14 cellular contexts compared by ENCODE assay signal in genomic region chr3:167738037-167738436, GRCh38.
"Had no signal": no experiment of that assay in that cellular context is flagged by ENCODE, and none has a peak within 500 bp of the region (broad histone marks: within the 10 kb centered on the region; RNA-seq: fewer than 3 reads in every experiment).

No MANE protein-coding gene starts in this region.

- FAIRE-seq: small intestine had no signal

- H2AFZ ChIP-seq: hepatocyte had no signal

- H3K9me3 ChIP-seq: esophagus squamous epithelium, gastroesophageal sphincter, right atrium auricular region, tibial artery, upper lobe of right lung, vagina had no signal

- H3K36me3 ChIP-seq: esophagus squamous epithelium, gastroesophageal sphincter, right atrium auricular region, tibial artery, upper lobe of right lung, vagina had no signal

- DNase-seq: esophagus squamous epithelium; foreskin fibroblast; head of caudate nucleus; mammary epithelial cell; naive thymus-derived CD4-positive, alpha-beta T cell; small intestine; stimulated activated CD4-positive, alpha-beta T cell treated with anti-CD3 and anti-CD28 coated beads, Interleukin-12 subunit alpha, Interleukin-12 subunit beta, amount 100 ng/mL, for 4 hours; stimulated activated naive CD8-positive, alpha-beta T cell treated with anti-CD3 and anti-CD28 coated beads, Interleukin-15, Interleukin-2, amounts not matched to agents 100 U/mL and 50 U/mL, for 24 hours; tibial artery; upper lobe of right lung had no signal

- H3K27ac ChIP-seq: esophagus squamous epithelium, gastroesophageal sphincter, hepatocyte, right atrium auricular region, tibial artery, upper lobe of right lung, vagina had no signal

- ATAC-seq: gastroesophageal sphincter; naive thymus-derived CD4-positive, alpha-beta T cell; stimulated activated naive CD8-positive, alpha-beta T cell treated with anti-CD3 and anti-CD28 coated beads, Interleukin-15, Interleukin-2, amounts not matched to agents 100 U/mL and 50 U/mL, for 24 hours; upper lobe of right lung had no signal

- H3K4me3 ChIP-seq: esophagus squamous epithelium, gastroesophageal sphincter, hepatocyte, right atrium auricular region, tibial artery, upper lobe of right lung, vagina had no signal

- H3K27me3 ChIP-seq: esophagus squamous epithelium, gastroesophageal sphincter, hepatocyte, right atrium auricular region, tibial artery, upper lobe of right lung, vagina had no signal
